Comparison of ENCODE assay signal across 9 cellular contexts in genomic region chr11:66082936-66083698, GRCh38. TPM values are rescaled to one million over a fixed set of nuclear protein-coding genes. Genes with fewer than 3 reads are reported as not detected.
DNase-seq lines count a peak whose midpoint lies in the region; ATAC-seq and TF ChIP-seq lines count a peak whose summit lies in the region.
"Had no signal": no experiment of that assay in that cellular context is flagged by ENCODE, and none has a peak within 500 bp of the region (broad histone marks: within the 10 kb centered on the region; RNA-seq: fewer than 3 reads in every experiment).

No MANE protein-coding gene starts in this region.

- WGBS in adrenal gland, 4 donors, result 24 to 25% (median 25%) methylated on average over 4 of the region's 4 CpGs

- H3K36me3 Mint-ChIP-seq in natural killer cell treated with Interleukin-12 subunit alpha and Interleukin-12 subunit beta and Interleukin-15 and Interleukin-18, amount 100 ng/mL, for 72 hours, result no peaks in the 10 kb centered on the region

- no peak for ATAC-seq in natural killer cell treated with Interleukin-12 subunit alpha and Interleukin-12 subunit beta and Interleukin-15 and Interleukin-18, amount 100 ng/mL, for 72 hours
- ATAC-seq in mucosa of descending colon (no peak), GM21526 (IDR thresholded peaks at IDR 0.05; ENCODE audit: low FRiP score, unreplicated experiment) (no peak), HG03521 (IDR thresholded peaks at IDR 0.05; ENCODE audit: unreplicated experiment) (no peak)

- intact Hi-C loops in adrenal gland (cut with DNase I), result no loop called here
- intact Hi-C loops in mucosa of descending colon (cut with DNase I, micrococcal nuclease), result no loop called here

- peak overlapping the region in 3 of 5 donors; percentile 31 to 60 (median 50) for H3K27ac ChIP-seq in adrenal gland

- DNase-seq in Daoy (ENCODE audit: low read depth) (peak; percentile 55), NCI-H2171 treated with DMSO at 0.1 percent for 48 hours (lab: John Stamatoyannopoulos, UW) (peak; percentile 91), adrenal gland (peak in 5 of 7 donors; percentile 3 to 54 (median 29)), NCI-H1048 (lab: John Stamatoyannopoulos, UW) (no peak), mucosa of descending colon (no peak)
- DNase-seq in natural killer cell treated with Interleukin-12 subunit alpha and Interleukin-12 subunit beta and Interleukin-15 and Interleukin-18, amount 100 ng/mL, for 72 hours (ENCODE audit: low spot score), result no peak

- TF ChIP-seq CTCF in adrenal gland (IDR thresholded peaks at IDR 0.05), result no peak
- no peak for TF ChIP-seq CTCF in mucosa of descending colon (IDR thresholded peaks at IDR 0.05)

- H3K4me1 ChIP-seq in adrenal gland (replicated peaks in 1 of 2) (peaks cover 32 to 59% of the 10 kb centered on the region in 2 donors), mucosa of descending colon (ENCODE audit: low read depth) (peaks cover 24% of the 10 kb centered on the region)

- H3K36me3 ChIP-seq in adrenal gland (replicated peaks in 1 of 2) (no peaks in the 10 kb centered on the region), mucosa of descending colon (ENCODE audit: low read depth) (no peaks in the 10 kb centered on the region)

- H3K27ac Mint-ChIP-seq in natural killer cell treated with Interleukin-12 subunit alpha and Interleukin-12 subunit beta and Interleukin-15 and Interleukin-18, amount 100 ng/mL, for 72 hours, result peak overlapping the region; percentile 6 to 10

- no peaks in the 10 kb centered on the region for H3K9me3 ChIP-seq in adrenal gland (replicated peaks in 1 of 3)
- no peaks in the 10 kb centered on the region for H3K9me3 ChIP-seq in mucosa of descending colon

- no peaks in the 10 kb centered on the region for H3K9me3 Mint-ChIP-seq in natural killer cell treated with Interleukin-12 subunit alpha and Interleukin-12 subunit beta and Interleukin-15 and Interleukin-18, amount 100 ng/mL, for 72 hours

- no peak overlapping the region for H3K4me3 Mint-ChIP-seq in natural killer cell treated with Interleukin-12 subunit alpha and Interleukin-12 subunit beta and Interleukin-15 and Interleukin-18, amount 100 ng/mL, for 72 hours

- H3K4me3 ChIP-seq in adrenal gland (no peak overlapping the region), mucosa of descending colon (no peak overlapping the region)

- no peaks in the 10 kb centered on the region for H3K27me3 Mint-ChIP-seq in natural killer cell treated with Interleukin-12 subunit alpha and Interleukin-12 subunit beta and Interleukin-15 and Interleukin-18, amount 100 ng/mL, for 72 hours

- H3K4me1 Mint-ChIP-seq in natural killer cell treated with Interleukin-12 subunit alpha and Interleukin-12 subunit beta and Interleukin-15 and Interleukin-18, amount 100 ng/mL, for 72 hours (ENCODE audit: low read depth in 2 of 2), result peaks cover 50 to 63% of the 10 kb centered on the region in 2 donors

- no peak for TF ChIP-seq POLR2A in adrenal gland (IDR thresholded peaks at IDR 0.05)

- no peaks in the 10 kb centered on the region for H3K27me3 ChIP-seq in adrenal gland

RNA-seq across cellular contexts. Expression of gene PACS1, which starts 13.0 kb away (rescaled TPM):
- 10.9 and 13.0 TPM in 2 replicates for total RNA-seq in Daoy (2014; rRNA removed; shearing (Covaris generic))
- total RNA-seq in adrenal gland (10 to 100 TPM; 30.5 to 60.5 (median 51.9) TPM), mucosa of descending colon (10 to 100 TPM; 14.4 to 44.9 (median 18.9) TPM)
- 10 to 100 TPM; 23.9 to 37.4 (median 29.9) TPM for polyA plus RNA-seq in adrenal gland
- total RNA-seq in natural killer cell treated with Interleukin-12 subunit alpha and Interleukin-12 subunit beta and Interleukin-15 and Interleukin-18, amount 100 ng/mL, for 72 hours, result 10 to 100 TPM; 64.3 to 73.3 TPM

RNA-seq across cellular contexts. Expression of gene SF3B2, which starts 31.0 kb away (rescaled TPM):
- 257 and 289 TPM in 2 replicates for total RNA-seq in Daoy (2014; rRNA removed; shearing (Covaris generic))
- total RNA-seq in adrenal gland (100 to 1,000 TPM; 125 to 177 (median 145) TPM), mucosa of descending colon (100 to 1,000 TPM; 116 to 143 (median 135) TPM)
- 100 to 1,000 TPM; 101 to 196 (median 127) TPM for polyA plus RNA-seq in adrenal gland
- total RNA-seq in natural killer cell treated with Interleukin-12 subunit alpha and Interleukin-12 subunit beta and Interleukin-15 and Interleukin-18, amount 100 ng/mL, for 72 hours, result 100 to 1,000 TPM; 227 to 286 TPM

RNA-seq across cellular contexts. Expression of gene GAL3ST3, which starts 34.2 kb away (rescaled TPM):
- not detected in 2 replicates for total RNA-seq in Daoy (2014; rRNA removed; shearing (Covaris generic))
- total RNA-seq in adrenal gland (under 1 TPM in 3 of 8 donors, not detected in 5; 0.17 to 0.41 (median 0.27) TPM), mucosa of descending colon (not detected)
- not detected for polyA plus RNA-seq in adrenal gland
- not detected for total RNA-seq in natural killer cell treated with Interleukin-12 subunit alpha and Interleukin-12 subunit beta and Interleukin-15 and Interleukin-18, amount 100 ng/mL, for 72 hours
- total RNA-seq: HT1080 had no signal

RNA-seq across cellular contexts. Expression of gene CATSPER1, which starts 56.8 kb away (rescaled TPM):
- 0.45 and 1.3 TPM in 2 replicates for total RNA-seq in Daoy (2014; rRNA removed; shearing (Covaris generic))
- total RNA-seq in adrenal gland (under 1 TPM in 3 of 8 donors, not detected in 5; 0.20 to 0.47 (median 0.41) TPM), mucosa of descending colon (not detected)
- 1 to 10 TPM in 1 of 3 donors, under 1 TPM in 2; 0.37 to 2.3 (median 0.61) TPM for polyA plus RNA-seq in adrenal gland
- total RNA-seq in natural killer cell treated with Interleukin-12 subunit alpha and Interleukin-12 subunit beta and Interleukin-15 and Interleukin-18, amount 100 ng/mL, for 72 hours, result 1 to 10 TPM; 1.5 to 8.8 TPM

Comparison
In these comparisons a context has a peak if more than half of its experiments do, and no peak if none do; other contexts are left out.
1. DNase-seq: peak in Daoy (single experiment), NCI-H2171 treated with DMSO at 0.1 percent for 48 hours (single experiment) and adrenal gland (5 of 7); none in natural killer cell treated with Interleukin-12 subunit alpha and Interleukin-12 subunit beta and Interleukin-15 and Interleukin-18, amount 100 ng/mL, for 72 hours (single experiment), NCI-H1048 (single experiment) and mucosa of descending colon (0 of 3).